ENCODE assay signal across 16 cellular contexts in the genomic region with DNA sequence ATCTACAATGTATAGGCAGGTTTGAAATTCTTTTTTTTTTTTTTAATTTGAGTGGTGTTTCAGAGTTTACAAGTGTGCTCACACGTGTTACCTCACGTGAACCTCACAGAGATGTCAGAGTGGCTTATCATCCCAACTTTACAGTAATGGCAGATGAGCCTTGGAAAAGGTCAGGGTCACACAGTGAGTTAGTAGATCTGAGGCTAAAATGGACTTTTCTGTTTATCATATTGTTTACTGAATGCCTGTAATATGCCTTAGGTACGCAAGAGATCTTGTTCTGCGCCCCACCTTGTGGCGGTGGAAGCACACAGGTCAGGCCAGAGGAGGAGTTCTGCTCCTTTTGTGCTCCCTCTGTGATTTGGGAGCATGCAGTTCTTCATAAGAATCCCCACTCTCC.
DNase-seq lines count a peak whose midpoint lies in the region; ATAC-seq and TF ChIP-seq lines count a peak whose summit lies in the region.
"Had no signal": no experiment of that assay in that cellular context is flagged by ENCODE, and none has a peak within 500 bp of the region (broad histone marks: within the 10 kb centered on the region; RNA-seq: fewer than 3 reads in every experiment).

No MANE protein-coding gene starts in this region.

- no peak for ATAC-seq in HG03025 (IDR thresholded peaks at IDR 0.05; ENCODE audit: low FRiP score, unreplicated experiment)

- H3K27me3 Mint-ChIP-seq in immature natural killer cell (ENCODE audit: low read depth in 3 of 3) = peaks cover 0 to 3% (median 0%) of the 10 kb centered on the region in 3 donors
- H3K27me3 Mint-ChIP-seq: activated CD4-positive, alpha-beta T cell treated with anti-CD3 and anti-CD28 coated beads, Interleukin-2, amount 10 ng/mL, durations not matched to agents 7 days and 5 days; stimulated activated naive CD8-positive, alpha-beta T cell treated with anti-CD3 and anti-CD28 coated beads, Interleukin-15, Interleukin-2, amounts not matched to agents 100 ng/mL and 50 ng/mL, for 24 hours had no signal

- peak overlapping the region in 3 of 5 donors; percentile 3 to 18 (median 8) for H3K4me3 Mint-ChIP-seq in immature natural killer cell
- H3K4me3 Mint-ChIP-seq: activated CD4-positive, alpha-beta T cell treated with anti-CD3 and anti-CD28 coated beads, Interleukin-2, amount 10 ng/mL, durations not matched to agents 7 days and 5 days; stimulated activated naive CD8-positive, alpha-beta T cell treated with anti-CD3 and anti-CD28 coated beads, Interleukin-15, Interleukin-2, amounts not matched to agents 100 ng/mL and 50 ng/mL, for 24 hours had no signal

- H3K36me3 Mint-ChIP-seq in immature natural killer cell = no peaks in the 10 kb centered on the region

- H3K4me3 ChIP-seq in left ventricle myocardium inferior (no peak overlapping the region), stomach (no peak overlapping the region)

- intact Hi-C loops in left ventricle myocardium inferior (cut with micrococcal nuclease) = no loop called here
- intact Hi-C loops in cardiac septum (cut with DNase I) = no loop called here
- intact Hi-C loops in stomach (cut with DNase I; ENCODE audit: low total_unique reads) = no loop called here

- H3K36me3 ChIP-seq in left ventricle myocardium inferior (no peaks in the 10 kb centered on the region), stomach (no peaks in the 10 kb centered on the region)

- H3K4me1 ChIP-seq in left ventricle myocardium inferior (peaks cover 99% of the 10 kb centered on the region), stomach (peaks cover 29 to 95% (median 60%) of the 10 kb centered on the region in 4 donors)

- no peak for TF ChIP-seq POLR2A in stomach (IDR thresholded peaks at IDR 0.05)

- H3K27ac ChIP-seq in left ventricle myocardium inferior (replicated peaks) (peak overlapping the region; percentile 27), VCaP (peak overlapping the region; percentile 36), stomach (no peak overlapping the region)

- TF ChIP-seq EP300 in stomach (IDR thresholded peaks at IDR 0.05) = no peak

- H3K9me3 Mint-ChIP-seq in immature natural killer cell = no peaks in the 10 kb centered on the region
- H3K9me3 Mint-ChIP-seq: activated CD4-positive, alpha-beta T cell treated with anti-CD3 and anti-CD28 coated beads, Interleukin-2, amount 10 ng/mL, durations not matched to agents 7 days and 5 days; stimulated activated naive CD8-positive, alpha-beta T cell treated with anti-CD3 and anti-CD28 coated beads, Interleukin-15, Interleukin-2, amounts not matched to agents 100 ng/mL and 50 ng/mL, for 24 hours had no signal

- DNase-seq in left ventricle myocardium inferior (no peak), cardiac septum (ENCODE audit: low spot score) (no peak), immature natural killer cell (no peak), NCI-H524 (lab: John Stamatoyannopoulos, UW) (no peak), stomach (no peak), NCI-H748 (lab: John Stamatoyannopoulos, UW; ENCODE audit: unreplicated experiment) (no peak)
- DNase-seq: ACHN; activated CD4-positive, alpha-beta T cell treated with anti-CD3 and anti-CD28 coated beads, Interleukin-2, amount 10 ng/mL, durations not matched to agents 7 days and 5 days; activated T-cell treated with anti-CD3 and anti-CD28 coated beads, Interleukin-2, amount 50 U/mL, for 48 hours; foreskin fibroblast; NCI-H1694; NCI-H510A; T-helper 9 cell had no signal

- TF ChIP-seq CTCF in left ventricle myocardium inferior (IDR thresholded peaks at IDR 0.05; ENCODE audit: borderline replicate concordance) (peak; percentile 24), VCaP (conservative IDR thresholded peaks at IDR 0.05) (peak; percentile 48), stomach (IDR thresholded peaks at IDR 0.05) (no peak)

- 85 to 93% (median 92%) methylated on average over 5 of the region's 5 CpGs for WGBS in stomach, 5 donors

- H3K27ac Mint-ChIP-seq in immature natural killer cell = peak overlapping the region; percentile 58 to 74 (median 61)
- H3K27ac Mint-ChIP-seq: activated CD4-positive, alpha-beta T cell treated with anti-CD3 and anti-CD28 coated beads, Interleukin-2, amount 10 ng/mL, durations not matched to agents 7 days and 5 days had no signal

- no peaks in the 10 kb centered on the region for H3K9me3 ChIP-seq in left ventricle myocardium inferior (replicated peaks)
- H3K9me3 ChIP-seq in stomach = no peaks in the 10 kb centered on the region

- peaks cover 84 to 99% of the 10 kb centered on the region in 2 donors for H3K4me1 Mint-ChIP-seq in immature natural killer cell

- H3K27me3 ChIP-seq in left ventricle myocardium inferior (ENCODE audit: low read depth) (no peaks in the 10 kb centered on the region), stomach (no peaks in the 10 kb centered on the region)

Comparison
In these comparisons a context has a peak if more than half of its experiments do, and no peak if none do; other contexts are left out.
1. H3K27ac ChIP-seq: peak in left ventricle myocardium inferior (single experiment) and VCaP (single experiment); none in stomach (0 of 5).
2. CTCF ChIP-seq: peak in left ventricle myocardium inferior (single experiment) and VCaP (single experiment); none in stomach (0 of 7).